ENCODE assay signal across 1 cellular context in the genomic region with DNA sequence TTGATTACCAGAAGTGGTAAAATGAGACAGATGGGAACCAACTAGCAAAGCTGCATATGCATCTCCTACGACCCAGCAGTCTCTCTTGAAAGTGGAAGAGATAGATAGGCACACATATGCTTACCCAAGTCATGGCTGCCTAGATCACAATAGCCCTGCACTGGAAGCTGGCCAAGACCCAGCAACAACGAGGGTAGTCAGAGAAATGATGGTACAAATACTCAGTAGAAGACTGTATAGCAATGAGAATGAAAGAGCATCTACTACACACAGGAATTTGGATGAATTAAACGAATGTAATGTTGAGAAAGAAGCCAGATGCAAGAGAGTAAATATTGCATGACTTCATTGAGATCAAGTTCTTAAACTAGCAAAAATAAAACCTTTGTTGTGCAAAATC.
TF ChIP-seq lines count a peak whose summit lies in the region.

No MANE protein-coding gene starts in this region.

TF ChIP-seq in HCT116, 20 proteins besides CTCF, POLR2A, EP300 and RAD21:
- TF ChIP-seq JUND (IDR thresholded peaks at IDR 0.05) (no peak), YY1 (IDR thresholded peaks at IDR 0.05; ENCODE audit: extremely low read depth, insufficient replicate concordance, low read depth, low read length) (peak; percentile 60)
